ENCODE assay signal across 14 cellular contexts in genomic region chr19:33379151-33379829, GRCh38.
"Had no signal": no experiment of that assay in that cellular context is flagged by ENCODE, and none has a peak within 500 bp of the region (broad histone marks: within the 10 kb centered on the region; RNA-seq: fewer than 3 reads in every experiment).

No MANE protein-coding gene starts in this region.

- H3K4me3 ChIP-seq: ascending aorta, coronary artery, gastrocnemius medialis, skin epidermis, tibial nerve had no signal

- H3K9me3 ChIP-seq: ascending aorta, gastrocnemius medialis, neutrophil, tibial nerve had no signal

- H3K4me3 Mint-ChIP-seq: activated CD8-positive, alpha-beta T cell treated with anti-CD3 and anti-CD28 coated beads for 36 hours; mesothelial cell of epicardium; stimulated activated memory B cell treated with anti-CD40 and anti-IgM and Interleukin-4, amounts not matched to agents 10 μg/mL and 1 μg/mL and 100 μg/mL, for 72 hours had no signal

- DNase-seq: activated CD4-positive, alpha-beta T cell treated with anti-CD3 and anti-CD28 coated beads for 1 hour; activated CD8-positive, alpha-beta T cell treated with anti-CD3 and anti-CD28 coated beads for 36 hours; activated gamma-delta T cell; activated T-cell treated with anti-CD3 and anti-CD28 coated beads for 4 hours; effector CD4-positive, alpha-beta T cell; gastrocnemius medialis; retina had no signal

- H3K27ac Mint-ChIP-seq: activated CD8-positive, alpha-beta T cell treated with anti-CD3 and anti-CD28 coated beads for 36 hours; mesothelial cell of epicardium; stimulated activated memory B cell treated with anti-CD40 and anti-IgM and Interleukin-4, amounts not matched to agents 10 μg/mL and 1 μg/mL and 100 μg/mL, for 72 hours had no signal

- H3K27me3 Mint-ChIP-seq: activated CD8-positive, alpha-beta T cell treated with anti-CD3 and anti-CD28 coated beads for 36 hours; stimulated activated memory B cell treated with anti-CD40 and anti-IgM and Interleukin-4, amounts not matched to agents 10 μg/mL and 1 μg/mL and 100 μg/mL, for 72 hours had no signal

- H3K27ac ChIP-seq: ascending aorta, coronary artery, neutrophil had no signal

- H3K27me3 ChIP-seq: ascending aorta, gastrocnemius medialis, neutrophil, tibial nerve had no signal

- ATAC-seq: activated CD8-positive, alpha-beta T cell treated with anti-CD3 and anti-CD28 coated beads for 36 hours; gastrocnemius medialis; stimulated activated memory B cell treated with anti-CD40 and anti-IgM and Interleukin-4, amounts not matched to agents 10 μg/mL and 1 μg/mL and 100 μg/mL, for 72 hours had no signal

- H3K9me3 Mint-ChIP-seq: activated CD8-positive, alpha-beta T cell treated with anti-CD3 and anti-CD28 coated beads for 36 hours; mesothelial cell of epicardium; stimulated activated memory B cell treated with anti-CD40 and anti-IgM and Interleukin-4, amounts not matched to agents 10 μg/mL and 1 μg/mL and 100 μg/mL, for 72 hours had no signal
